ENCODE assay signal across 29 cellular contexts in the genomic region with DNA sequence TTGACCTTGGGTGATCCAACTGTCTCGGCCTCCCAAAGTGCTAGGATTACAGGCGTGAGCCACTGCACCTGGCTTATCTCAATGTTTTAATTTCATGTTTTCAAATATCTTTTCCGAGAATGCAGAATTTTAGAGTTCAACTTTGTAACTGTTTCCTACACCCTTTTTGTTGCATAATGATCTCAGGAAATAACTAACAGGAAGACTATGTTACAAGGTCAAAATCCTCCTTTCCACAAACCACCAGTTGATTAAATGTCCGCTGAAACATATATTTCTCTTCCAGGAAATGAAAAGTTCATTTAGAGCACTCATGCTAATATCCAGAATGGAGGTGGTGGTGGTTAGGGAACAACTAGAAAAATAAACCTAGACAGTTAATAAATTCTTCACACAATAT.
"Had no signal": no experiment of that assay in that cellular context is flagged by ENCODE, and none has a peak within 500 bp of the region (broad histone marks: within the 10 kb centered on the region; RNA-seq: fewer than 3 reads in every experiment).

No MANE protein-coding gene starts in this region.

- H3K36me3 Mint-ChIP-seq: naive thymus-derived CD4-positive, alpha-beta T cell; natural killer cell treated with Interleukin-12 subunit alpha and Interleukin-12 subunit beta and Interleukin-15 and Interleukin-18, amount 100 ng/mL, for 72 hours; stimulated activated naive B cell treated with anti-CD40 and anti-IgM and Interleukin-4, amounts not matched to agents 10 μg/mL and 1 μg/mL and 100 μg/mL, for 72 hours had no signal

- FAIRE-seq: keratinocyte had no signal

- H3K4me1 ChIP-seq: left lung, lower lobe of right lung, prostate gland, stomach, testis, thyroid gland, transverse colon, upper lobe of left lung, vagina had no signal

- H3K27ac ChIP-seq: left lung, lower lobe of right lung, ovary, prostate gland, skin epidermis, stomach, testis, thyroid gland, transverse colon, upper lobe of left lung, vagina had no signal

- H3K4me3 Mint-ChIP-seq: naive thymus-derived CD4-positive, alpha-beta T cell; natural killer cell treated with Interleukin-12 subunit alpha and Interleukin-12 subunit beta and Interleukin-15 and Interleukin-18, amount 100 ng/mL, for 72 hours; stimulated activated naive B cell treated with anti-CD40 and anti-IgM and Interleukin-4, amounts not matched to agents 10 μg/mL and 1 μg/mL and 100 μg/mL, for 72 hours had no signal

- DNase-seq: hypothalamus; kidney glomerular epithelial cell; left cardiac atrium; left lung; lower lobe of right lung; mesendoderm; midbrain; mucosa of descending colon; naive thymus-derived CD4-positive, alpha-beta T cell; ovary; posterior cingulate gyrus; retina; right cardiac atrium; stimulated activated CD4-positive, alpha-beta T cell treated with anti-CD3 and anti-CD28 coated beads, Interleukin-12 subunit alpha, Interleukin-12 subunit beta, amount 100 ng/mL, for 4 hours; stimulated activated CD4-positive, alpha-beta T cell treated with anti-CD3 and anti-CD28 coated beads, Interleukin-15, amount 100 ng/mL, for 24 hours; stimulated activated CD4-positive, alpha-beta T cell treated with anti-CD3 and anti-CD28 coated beads, Interleukin-2, amount 100 ng/mL, for 24 hours; stimulated activated CD4-positive, alpha-beta T cell treated with anti-CD3 and anti-CD28 coated beads, Interleukin-4, amount 100 ng/mL, for 1 hour; stimulated activated naive B cell treated with anti-CD40 and anti-IgM and Interleukin-4, amounts not matched to agents 10 μg/mL and 1 μg/mL and 100 μg/mL, for 72 hours; stimulated activated naive CD8-positive, alpha-beta T cell treated with anti-CD3 and anti-CD28 coated beads, Interleukin-15, Interleukin-2, amounts not matched to agents 100 U/mL and 50 U/mL, for 24 hours; stomach; testis; thyroid gland; transverse colon; upper lobe of left lung had no signal

- H3K4me3 ChIP-seq: left lung, lower lobe of right lung, mucosa of descending colon, ovary, prostate gland, skin epidermis, stomach, testis, thyroid gland, transverse colon, upper lobe of left lung, vagina had no signal

- H3K27me3 Mint-ChIP-seq: naive thymus-derived CD4-positive, alpha-beta T cell; natural killer cell treated with Interleukin-12 subunit alpha and Interleukin-12 subunit beta and Interleukin-15 and Interleukin-18, amount 100 ng/mL, for 72 hours; stimulated activated naive B cell treated with anti-CD40 and anti-IgM and Interleukin-4, amounts not matched to agents 10 μg/mL and 1 μg/mL and 100 μg/mL, for 72 hours had no signal

- H3K9me3 Mint-ChIP-seq: natural killer cell treated with Interleukin-12 subunit alpha and Interleukin-12 subunit beta and Interleukin-15 and Interleukin-18, amount 100 ng/mL, for 72 hours; stimulated activated naive B cell treated with anti-CD40 and anti-IgM and Interleukin-4, amounts not matched to agents 10 μg/mL and 1 μg/mL and 100 μg/mL, for 72 hours had no signal

- H3K9me3 ChIP-seq: left lung, lower lobe of right lung, mucosa of descending colon, ovary, prostate gland, stomach, testis, thyroid gland, transverse colon, upper lobe of left lung, vagina had no signal

- H3K27me3 ChIP-seq: left lung, ovary, stomach, testis, thyroid gland, transverse colon, upper lobe of left lung, vagina had no signal

- H3K36me3 ChIP-seq: left lung, lower lobe of right lung, ovary, prostate gland, stomach, thyroid gland, transverse colon, upper lobe of left lung, vagina had no signal

- H3K27ac Mint-ChIP-seq: naive thymus-derived CD4-positive, alpha-beta T cell; natural killer cell treated with Interleukin-12 subunit alpha and Interleukin-12 subunit beta and Interleukin-15 and Interleukin-18, amount 100 ng/mL, for 72 hours; stimulated activated naive B cell treated with anti-CD40 and anti-IgM and Interleukin-4, amounts not matched to agents 10 μg/mL and 1 μg/mL and 100 μg/mL, for 72 hours had no signal

- H3K4me1 Mint-ChIP-seq: naive thymus-derived CD4-positive, alpha-beta T cell; stimulated activated naive B cell treated with anti-CD40 and anti-IgM and Interleukin-4, amounts not matched to agents 10 μg/mL and 1 μg/mL and 100 μg/mL, for 72 hours had no signal
